ENCODE assay signal across 14 cellular contexts in the genomic region with DNA sequence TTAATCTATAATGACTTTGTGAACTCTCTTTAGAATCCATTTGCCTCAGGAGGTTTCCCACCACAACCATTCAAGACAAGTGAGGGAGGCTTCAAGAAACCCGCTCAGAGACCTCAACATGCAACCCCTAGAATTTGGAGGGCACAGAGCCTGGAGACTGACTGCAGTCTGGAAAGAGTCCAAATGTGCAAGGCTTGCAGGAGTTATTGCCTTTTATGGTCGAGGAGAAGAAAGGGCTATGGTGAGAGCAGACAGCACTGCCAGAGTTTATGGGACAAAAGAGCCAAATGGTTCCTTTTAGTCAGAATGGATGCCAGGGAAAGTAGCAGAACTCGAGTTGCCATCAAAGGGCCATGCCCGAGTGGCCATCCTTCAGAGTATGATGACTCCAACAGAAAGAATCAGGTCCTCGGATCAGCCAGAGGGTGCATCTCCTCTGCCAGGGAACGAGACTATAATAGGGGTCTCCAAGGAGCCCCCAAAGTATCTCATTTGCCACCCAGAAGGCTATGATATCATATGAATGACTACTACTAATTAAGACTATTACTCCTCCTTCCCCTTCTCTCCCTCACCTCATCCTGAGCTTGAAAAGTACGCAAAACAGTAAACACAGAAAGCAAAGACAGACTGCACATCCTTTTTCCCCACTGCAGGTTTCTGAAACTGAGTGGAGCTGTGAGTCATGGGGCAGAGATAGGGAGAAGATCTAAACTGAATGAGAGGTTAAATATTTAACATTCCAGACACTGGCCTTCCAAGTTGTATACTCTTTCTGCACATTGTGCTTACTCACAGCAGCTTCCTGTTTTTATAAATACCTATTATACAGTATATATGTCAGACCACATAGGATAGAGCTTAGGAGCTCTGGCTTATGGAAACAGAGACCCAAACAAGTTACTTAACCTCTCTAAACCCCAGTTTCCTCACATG. TPM values are rescaled to one million over a fixed set of nuclear protein-coding genes. Genes with fewer than 3 reads are reported as not detected.
A peak's percentile ranks its signal among the peaks of the same experiment; 100 is the strongest.
DNase-seq lines count a peak whose midpoint lies in the region; ATAC-seq, FAIRE-seq and TF ChIP-seq lines count a peak whose summit lies in the region.
"Had no signal": no experiment of that assay in that cellular context is flagged by ENCODE, and none has a peak within 500 bp of the region (broad histone marks: within the 10 kb centered on the region; RNA-seq: fewer than 3 reads in every experiment).

No MANE protein-coding gene starts in this region.

- peaks cover 0 to 4% (median 3%) of the 10 kb centered on the region in 3 donors for H3K27me3 Mint-ChIP-seq in CD14-positive monocyte (ENCODE audit: low read depth in 3 of 3)

- CTCF ChIA-PET in AG04449 (lab: Yijun Ruan, JAX): interaction anchor here (1.1 to 1.2 kb wide), 3 partner anchors 9 to 20 kb away, joined by 3 to 11 read pairs (median 3); no protein-coding TSS in a partner anchor

- no peak overlapping the region for H3K27ac Mint-ChIP-seq in CD14-positive monocyte
- H3K27ac Mint-ChIP-seq: activated T-helper 2 cell treated with anti-CD3 and anti-CD28 coated beads, Interferon-gamma antibody, Interleukin-2, Interleukin-4, amounts not matched to agents 10 μg/mL and 5 μg/mL and 100 μg/mL, durations not matched to agents 14 hours and 24 hours and 36 hours had no signal

- no peak for ATAC-seq in GM18519 (IDR thresholded peaks at IDR 0.05; ENCODE audit: low FRiP score, unreplicated experiment)
- ATAC-seq in GM21737 (IDR thresholded peaks at IDR 0.05; ENCODE audit: unreplicated experiment): no peak
- ATAC-seq: lower lobe of right lung had no signal

- peak; percentile 49 for FAIRE-seq in HTR-8/SVneo (lab: Jason Lieb, UNC)

- H3K4me1 Mint-ChIP-seq in CD14-positive monocyte: no peaks in the 10 kb centered on the region

- H3K4me3 ChIP-seq in AG04449 (ENCODE audit: low read depth, low read length) (no peak overlapping the region), brain microvascular endothelial cell (ENCODE audit: low read depth, low read length) (no peak overlapping the region)
- H3K4me3 ChIP-seq: lower lobe of right lung, thoracic aorta had no signal

- in situ Hi-C loops in brain microvascular endothelial cell (cut with HindIII; ENCODE audit: low pct_ligation_motif_present, low sequenced_read_pairs): no loop called here

- POLR2A ChIA-PET in AG04449 (lab: Yijun Ruan, JAX): no interaction called here

- intact Hi-C loops in CD14-positive monocyte (cut with micrococcal nuclease): no loop called here

- no peaks in the 10 kb centered on the region for H3K36me3 Mint-ChIP-seq in CD14-positive monocyte

- no peak for TF ChIP-seq CTCF in AG04449 (IDR thresholded peaks at IDR 0.05; ENCODE audit: insufficient read depth, low read length, missing control alignments)
- no peak for TF ChIP-seq CTCF in brain microvascular endothelial cell (IDR thresholded peaks at IDR 0.05; ENCODE audit: low read depth, low read length, missing control alignments)
- no peak for TF ChIP-seq CTCF in CD14-positive monocyte (IDR thresholded peaks at IDR 0.05)

- H3K27me3 ChIP-seq in brain microvascular endothelial cell (replicated peaks): no peaks in the 10 kb centered on the region

- peak overlapping the region; percentile 27 for H3K27ac ChIP-seq in brain microvascular endothelial cell
- H3K27ac ChIP-seq: C4-2B, lower lobe of right lung, thoracic aorta had no signal

- peaks cover 0 to 5% (median 0%) of the 10 kb centered on the region in 7 donors for H3K9me3 Mint-ChIP-seq in CD14-positive monocyte
- H3K9me3 Mint-ChIP-seq: activated T-helper 2 cell treated with anti-CD3 and anti-CD28 coated beads, Interferon-gamma antibody, Interleukin-2, Interleukin-4, amounts not matched to agents 10 μg/mL and 5 μg/mL and 100 μg/mL, durations not matched to agents 14 hours and 24 hours and 36 hours had no signal

- no peaks in the 10 kb centered on the region for H3K36me3 ChIP-seq in brain microvascular endothelial cell (replicated peaks)
- H3K36me3 ChIP-seq: lower lobe of right lung, thoracic aorta had no signal

- no peak overlapping the region for H3K4me3 Mint-ChIP-seq in CD14-positive monocyte

- DNase-seq in AG04449 (ENCODE audit: low read depth, low spot score) (peak; percentile 59), HTR-8/SVneo (ENCODE audit: insufficient read length, low spot score) (peak; percentile 41), brain microvascular endothelial cell (peak; percentile 56), lung microvascular endothelial cell (ENCODE audit: low read depth in 2 of 2) (peak; percentile 16 to 41), CD14-positive monocyte (ENCODE audit: low spot score) (no peak), DMS79 (lab: John Stamatoyannopoulos, UW) (no peak)
- DNase-seq: foreskin melanocyte, lower lobe of right lung, NCI-H510A had no signal

RNA-seq across cellular contexts. Expression of gene TMCO5A, which starts 33.9 kb away (rescaled TPM):
- not detected in 2 replicates for total RNA-seq in lung microvascular endothelial cell
- not detected for polyA plus RNA-seq in CD14-positive monocyte
- total RNA-seq: activated T-helper 2 cell treated with anti-CD3 and anti-CD28 coated beads, Interferon-gamma antibody, Interleukin-2, Interleukin-4, amounts not matched to agents 10 μg/mL and 5 μg/mL and 100 μg/mL, durations not matched to agents 14 hours and 24 hours and 36 hours; lower lobe of right lung; thoracic aorta had no signal

Comparison
In these comparisons a context has a peak if more than half of its experiments do, and no peak if none do; other contexts are left out.
1. DNase-seq: peak in AG04449 (single experiment), HTR-8/SVneo (single experiment), brain microvascular endothelial cell (single experiment) and lung microvascular endothelial cell (2 of 2); none in CD14-positive monocyte (single experiment) and DMS79 (single experiment).